13 cellular contexts compared by ENCODE assay signal in the genomic region with DNA sequence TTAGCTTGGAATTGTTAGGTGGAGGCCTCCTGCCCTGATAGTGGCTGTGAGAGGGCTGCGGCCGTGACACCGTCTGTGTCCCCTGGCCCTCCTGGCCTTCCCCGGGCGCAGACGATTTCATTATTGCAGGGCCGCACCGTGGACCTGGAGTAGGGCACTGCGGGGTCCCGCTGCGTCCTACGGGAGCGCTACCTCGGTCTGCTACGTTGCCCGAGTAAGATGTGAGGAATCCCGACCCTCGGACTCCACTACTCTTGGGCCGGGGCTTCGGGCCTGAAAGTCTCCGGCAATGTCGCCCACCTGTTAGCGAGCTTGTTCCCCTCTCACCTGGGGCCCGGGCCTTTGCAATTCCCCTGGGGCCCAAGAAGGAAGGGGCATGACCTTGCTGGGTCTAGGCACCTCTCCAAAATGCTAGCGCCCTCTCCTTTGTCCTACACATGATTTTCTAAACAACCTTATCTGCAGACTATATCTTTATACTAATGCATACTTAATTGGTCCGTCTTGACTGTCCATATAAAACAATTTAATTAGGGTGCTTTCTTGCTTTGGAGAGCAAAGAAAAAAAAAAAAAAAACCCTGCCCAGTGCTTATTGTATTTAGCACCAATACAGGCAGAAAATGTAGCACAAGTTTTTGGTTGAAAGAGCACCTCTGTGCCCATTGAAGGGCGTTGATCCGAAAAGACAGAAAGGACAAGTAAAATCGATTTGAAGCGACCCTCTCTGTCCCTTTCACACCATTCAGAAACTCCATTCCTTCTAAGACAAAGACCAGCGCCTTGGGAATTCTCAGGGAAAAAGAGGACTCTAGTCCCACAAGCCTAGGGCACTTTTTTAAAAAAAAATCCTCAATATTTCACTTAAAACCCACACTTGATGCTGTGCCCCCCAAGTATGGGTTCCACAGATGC. TPM values are rescaled to one million over a fixed set of nuclear protein-coding genes. Genes with fewer than 3 reads are reported as not detected.
A peak's percentile ranks its signal among the peaks of the same experiment; 100 is the strongest.
DNase-seq lines count a peak whose midpoint lies in the region; ATAC-seq and TF ChIP-seq lines count a peak whose summit lies in the region.
"Had no signal": no experiment of that assay in that cellular context is flagged by ENCODE, and none has a peak within 500 bp of the region (broad histone marks: within the 10 kb centered on the region; RNA-seq: fewer than 3 reads in every experiment).

No MANE protein-coding gene starts in this region.

- H3K79me2 ChIP-seq in mesendoderm (ENCODE audit: control insufficient read depth, insufficient read depth, low read length) = no peaks in the 10 kb centered on the region

- H3K36me3 Mint-ChIP-seq in progenitor cell of endocrine pancreas (ENCODE audit: insufficient read depth) = no peaks in the 10 kb centered on the region

- H3K9me3 Mint-ChIP-seq in progenitor cell of endocrine pancreas (ENCODE audit: low read depth) = no peaks in the 10 kb centered on the region
- H3K9me3 Mint-ChIP-seq: natural killer cell treated with Interleukin-12 subunit alpha and Interleukin-12 subunit beta and Interleukin-15 and Interleukin-18, amount 100 ng/mL, for 72 hours had no signal

- H3K4ac ChIP-seq in mesendoderm (ENCODE audit: low read depth, low read length) = no peak overlapping the region

- H3K36me3 ChIP-seq in body of pancreas (replicated peaks in 1 of 2; ENCODE audit: insufficient read depth in 1 of 2, low read depth in 2 of 2) = no peaks in the 10 kb centered on the region
- H3K36me3 ChIP-seq in iPS-18a (ENCODE audit: control insufficient read depth, low read depth, low read length) = no peaks in the 10 kb centered on the region
- H3K36me3 ChIP-seq in mesendoderm (ENCODE audit: control insufficient read depth, insufficient read depth, low read length) = no peaks in the 10 kb centered on the region

- H3K9me3 ChIP-seq in body of pancreas = no peaks in the 10 kb centered on the region
- no peaks in the 10 kb centered on the region for H3K9me3 ChIP-seq in iPS-18a (ENCODE audit: control insufficient read depth, low read depth, low read length)

- H3K23ac ChIP-seq in mesendoderm (ENCODE audit: low read length) = no peak overlapping the region

- no peak overlapping the region for H4K5ac ChIP-seq in mesendoderm (ENCODE audit: low read length)

- no peak for TF ChIP-seq CTCF in body of pancreas (IDR thresholded peaks at IDR 0.05)
- no peak for TF ChIP-seq CTCF in progenitor cell of endocrine pancreas (IDR thresholded peaks at IDR 0.05; ENCODE audit: unreplicated experiment)

- H3K56ac ChIP-seq in mesendoderm (ENCODE audit: low read length) = no peak overlapping the region

- H2BK120ac ChIP-seq in mesendoderm (ENCODE audit: low read depth, low read length) = no peak overlapping the region

- TF ChIP-seq POLR2A in body of pancreas (IDR thresholded peaks at IDR 0.05) = no peak

- peaks cover 35% of the 10 kb centered on the region for H3K4me1 Mint-ChIP-seq in progenitor cell of endocrine pancreas (ENCODE audit: low read depth)
- H3K4me1 Mint-ChIP-seq: activated CD8-positive, alpha-beta memory T cell treated with anti-CD3 and anti-CD28 coated beads, Interleukin-2, amount 10 ng/mL, durations not matched to agents 7 days and 5 days had no signal

- H2BK15ac ChIP-seq in mesendoderm (replicated peaks; ENCODE audit: low read depth) = no peak overlapping the region

- no peaks in the 10 kb centered on the region for H3K79me1 ChIP-seq in mesendoderm (ENCODE audit: low read length)

- no peak overlapping the region for H3K18ac ChIP-seq in mesendoderm (ENCODE audit: low read length)

- H3K27me3 Mint-ChIP-seq in progenitor cell of endocrine pancreas = peaks cover 51% of the 10 kb centered on the region

- intact Hi-C loops in body of pancreas (cut with DNase I) = no loop called here

- H2AK5ac ChIP-seq in mesendoderm (ENCODE audit: low read length) = no peak overlapping the region

- peaks cover 0 to 15% of the 10 kb centered on the region in 2 donors for H3K27me3 ChIP-seq in body of pancreas
- H3K27me3 ChIP-seq in iPS-18a (ENCODE audit: control insufficient read depth, insufficient read depth, low read length) = peaks cover 100% of the 10 kb centered on the region
- H3K27me3 ChIP-seq in mesendoderm (ENCODE audit: insufficient read depth, low read length, poor library complexity) = peaks cover 67% of the 10 kb centered on the region

- H3K4me1 ChIP-seq in body of pancreas (peaks cover 30% of the 10 kb centered on the region), iPS-18a (ENCODE audit: control insufficient read depth, low read depth, low read length) (peaks cover 40% of the 10 kb centered on the region), mesendoderm (ENCODE audit: control insufficient read depth, low read depth, low read length) (peaks cover 7% of the 10 kb centered on the region)

- H3K27ac Mint-ChIP-seq in progenitor cell of endocrine pancreas = peak overlapping the region; percentile 89
- H3K27ac Mint-ChIP-seq: activated CD8-positive, alpha-beta memory T cell treated with anti-CD3 and anti-CD28 coated beads, Interleukin-2, amount 10 ng/mL, durations not matched to agents 7 days and 5 days; natural killer cell treated with Interleukin-12 subunit alpha and Interleukin-12 subunit beta and Interleukin-15 and Interleukin-18, amount 100 ng/mL, for 72 hours had no signal

- WGBS in body of pancreas, 2 donors = 58 to 71% methylated on average over 27 to 31 of the region's 31 CpGs
- no CpG with 5 or more reads among the region's 31 CpGs for WGBS in mesendoderm (ENCODE audit: extremely low coverage, insufficient coverage, low lambda C conversion rate)

- no peak for ATAC-seq in body of pancreas
- ATAC-seq: activated CD8-positive, alpha-beta memory T cell treated with anti-CD3 and anti-CD28 coated beads, Interleukin-2, amount 10 ng/mL, durations not matched to agents 7 days and 5 days; natural killer cell treated with Interleukin-12 subunit alpha and Interleukin-12 subunit beta and Interleukin-15 and Interleukin-18, amount 100 ng/mL, for 72 hours had no signal

- H4K8ac ChIP-seq in mesendoderm (ENCODE audit: low read depth, low read length) = no peak overlapping the region

- no peak overlapping the region for H3K9ac ChIP-seq in iPS-18a (ENCODE audit: low read length)
- H3K9ac ChIP-seq in mesendoderm (ENCODE audit: low read length) = no peak overlapping the region

- no peak overlapping the region for H3K4me2 ChIP-seq in mesendoderm (ENCODE audit: low read length)

- H2BK5ac ChIP-seq in mesendoderm (ENCODE audit: low read length) = no peak overlapping the region

- H3K4me3 ChIP-seq in body of pancreas = no peak overlapping the region
- peak overlapping the region; percentile 54 for H3K4me3 ChIP-seq in iPS-18a (ENCODE audit: low read length)
- H3K4me3 ChIP-seq in mesendoderm (ENCODE audit: low read length) = no peak overlapping the region

- H3K27ac ChIP-seq in body of pancreas = peak overlapping the region; percentile 16 to 85 (median 77)
- H3K27ac ChIP-seq in iPS-18a (ENCODE audit: low read length) = no peak overlapping the region
- H3K27ac ChIP-seq in mesendoderm (ENCODE audit: low read depth, low read length) = no peak overlapping the region
- H3K27ac ChIP-seq: C4-2B had no signal

- DNase-seq in ELF-1 (ENCODE audit: low read depth, low spot score) (peak; percentile 16), body of pancreas (no peak), progenitor cell of endocrine pancreas (ENCODE audit: low spot score, unreplicated experiment) (no peak), SKM-1 (lab: John Stamatoyannopoulos, UW; ENCODE audit: unreplicated experiment) (no peak), SIG-M5 treated with dmso at 0.1 percent for 504 hours (lab: John Stamatoyannopoulos, UW; ENCODE audit: unreplicated experiment) (no peak), mesendoderm (no peak), dedifferentiated amniotic fluid mesenchymal stem cell (ENCODE audit: extremely low spot score) (no peak)
- DNase-seq: activated CD8-positive, alpha-beta memory T cell treated with anti-CD3 and anti-CD28 coated beads, Interleukin-2, amount 10 ng/mL, durations not matched to agents 7 days and 5 days; NCI-H1417 treated with DMSO at 0.1 percent for 48 hours; stimulated activated CD4-positive, alpha-beta T cell treated with anti-CD3 and anti-CD28 coated beads, Interleukin-4, amount 100 ng/mL, for 24 hours had no signal

- H3K4me3 Mint-ChIP-seq in progenitor cell of endocrine pancreas (ENCODE audit: low read depth) = peak overlapping the region; percentile 64
- H3K4me3 Mint-ChIP-seq: activated CD8-positive, alpha-beta memory T cell treated with anti-CD3 and anti-CD28 coated beads, Interleukin-2, amount 10 ng/mL, durations not matched to agents 7 days and 5 days; natural killer cell treated with Interleukin-12 subunit alpha and Interleukin-12 subunit beta and Interleukin-15 and Interleukin-18, amount 100 ng/mL, for 72 hours had no signal

RNA-seq across cellular contexts. Expression of a gene that starts 7.0 kb away (rescaled TPM):
- 10 to 100 TPM; 12.9 to 13.5 TPM for total RNA-seq in body of pancreas
- total RNA-seq in progenitor cell of endocrine pancreas = 40.3 and 48.6 TPM in 2 replicates
- polyA plus RNA-seq in mesendoderm (2013, experiment 1 of 2) = 0.03 TPM
- polyA plus RNA-seq in mesendoderm (2013, experiment 2 of 2) = 0.04 TPM
- total RNA-seq: activated CD8-positive, alpha-beta memory T cell treated with anti-CD3 and anti-CD28 coated beads, Interleukin-2, amount 10 ng/mL, durations not matched to agents 7 days and 5 days; natural killer cell treated with Interleukin-12 subunit alpha and Interleukin-12 subunit beta and Interleukin-15 and Interleukin-18, amount 100 ng/mL, for 72 hours had no signal

Comparison
In these comparisons a context has a peak if more than half of its experiments do, and no peak if none do; other contexts are left out.
1. H3K27ac ChIP-seq: peak in body of pancreas (4 of 4); none in iPS-18a (single experiment) and mesendoderm (single experiment).